30 cellular contexts compared by ENCODE assay signal in the genomic region with DNA sequence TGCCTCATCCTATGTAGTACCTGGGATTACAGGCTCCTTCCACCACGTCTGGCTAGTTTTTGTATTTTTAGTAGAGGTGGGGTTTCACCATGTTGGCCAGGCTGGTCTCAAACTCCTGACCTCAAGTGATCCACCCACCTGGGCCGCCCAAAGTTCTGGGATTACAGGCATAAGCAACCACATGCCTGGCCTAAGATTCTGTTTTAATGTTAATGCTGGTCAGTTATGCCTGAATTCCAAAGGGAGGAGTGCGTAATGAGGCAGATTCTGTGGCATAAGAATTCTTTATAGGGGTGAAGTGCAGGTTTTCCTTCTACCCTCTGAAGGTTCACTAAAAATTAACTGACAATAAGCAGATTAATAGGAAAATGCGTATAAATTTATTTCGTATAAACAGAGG.
"Had no signal": no experiment of that assay in that cellular context is flagged by ENCODE, and none has a peak within 500 bp of the region (broad histone marks: within the 10 kb centered on the region; RNA-seq: fewer than 3 reads in every experiment).

No MANE protein-coding gene starts in this region.

- H3K4me3 Mint-ChIP-seq: activated CD8-positive, alpha-beta T cell treated with anti-CD3 and anti-CD28 coated beads for 36 hours; activated naive CD4-positive, alpha-beta T cell treated with anti-CD3 and anti-CD28 coated beads, Interleukin-2, amount 50 U/mL, for 24 hours; activated naive CD8-positive, alpha-beta T cell treated with anti-CD3 and anti-CD28 coated beads, Interleukin-2, amount 50 U/mL, for 24 hours; activated T-cell treated with anti-CD3 and anti-CD28 coated beads, Interleukin-2, amount 50 U/mL, for 4 hours; activated T-helper 17 cell treated with anti-CD3 and anti-CD28 coated beads, Interleukin-2, amount 50 U/mL, for 72 hours; central memory CD8-positive, alpha-beta T cell; dendritic cell treated with granulocyte-macrophage colony-stimulating factor and Interleukin-4, amounts not matched to agents 40 ng/mL and 50 ng/mL, for 4 days; immature natural killer cell; natural killer cell; neural progenitor cell; stimulated activated naive B cell treated with anti-CD40 and anti-IgM and Interleukin-4, amounts not matched to agents 10 μg/mL and 1 μg/mL and 100 μg/mL, for 72 hours; T-helper 17 cell had no signal

- H3K27ac ChIP-seq: breast epithelium, epithelial cell of prostate, esophagus squamous epithelium, neural progenitor cell, parathyroid adenoma, psoas muscle, right atrium auricular region, tibial nerve had no signal

- H3K27me3 Mint-ChIP-seq: activated CD8-positive, alpha-beta T cell treated with anti-CD3 and anti-CD28 coated beads for 36 hours; activated naive CD4-positive, alpha-beta T cell treated with anti-CD3 and anti-CD28 coated beads, Interleukin-2, amount 50 U/mL, for 24 hours; activated naive CD8-positive, alpha-beta T cell treated with anti-CD3 and anti-CD28 coated beads, Interleukin-2, amount 50 U/mL, for 24 hours; activated T-helper 17 cell treated with anti-CD3 and anti-CD28 coated beads, Interleukin-2, amount 50 U/mL, for 72 hours; central memory CD8-positive, alpha-beta T cell; dendritic cell treated with granulocyte-macrophage colony-stimulating factor and Interleukin-4, amounts not matched to agents 40 ng/mL and 50 ng/mL, for 4 days; stimulated activated naive B cell treated with anti-CD40 and anti-IgM and Interleukin-4, amounts not matched to agents 10 μg/mL and 1 μg/mL and 100 μg/mL, for 72 hours; T-helper 17 cell had no signal

- H3K4me1 Mint-ChIP-seq: activated naive CD4-positive, alpha-beta T cell treated with anti-CD3 and anti-CD28 coated beads, Interleukin-2, amount 50 U/mL, for 24 hours; activated naive CD8-positive, alpha-beta T cell treated with anti-CD3 and anti-CD28 coated beads, Interleukin-2, amount 50 U/mL, for 24 hours; activated T-helper 17 cell treated with anti-CD3 and anti-CD28 coated beads, Interleukin-2, amount 50 U/mL, for 72 hours; central memory CD8-positive, alpha-beta T cell; immature natural killer cell; natural killer cell; neural progenitor cell; stimulated activated naive B cell treated with anti-CD40 and anti-IgM and Interleukin-4, amounts not matched to agents 10 μg/mL and 1 μg/mL and 100 μg/mL, for 72 hours; T-helper 17 cell had no signal

- H3K9me3 ChIP-seq: breast epithelium, esophagus squamous epithelium, psoas muscle, right atrium auricular region, tibial nerve had no signal

- H3K36me3 ChIP-seq: breast epithelium, esophagus squamous epithelium, neural progenitor cell, right atrium auricular region, tibial nerve had no signal

- H3K9ac ChIP-seq: neural progenitor cell, parathyroid adenoma had no signal

- H3K4me1 ChIP-seq: breast epithelium, esophagus squamous epithelium, parathyroid adenoma, psoas muscle, right atrium auricular region, tibial nerve had no signal

- FAIRE-seq: endometrium, kidney had no signal

- H3K27ac Mint-ChIP-seq: activated CD8-positive, alpha-beta T cell treated with anti-CD3 and anti-CD28 coated beads for 36 hours; activated naive CD4-positive, alpha-beta T cell treated with anti-CD3 and anti-CD28 coated beads, Interleukin-2, amount 50 U/mL, for 24 hours; activated naive CD8-positive, alpha-beta T cell treated with anti-CD3 and anti-CD28 coated beads, Interleukin-2, amount 50 U/mL, for 24 hours; activated T-helper 17 cell treated with anti-CD3 and anti-CD28 coated beads, Interleukin-2, amount 50 U/mL, for 72 hours; dendritic cell treated with granulocyte-macrophage colony-stimulating factor and Interleukin-4, amounts not matched to agents 40 ng/mL and 50 ng/mL, for 4 days; immature natural killer cell; natural killer cell; neural progenitor cell; stimulated activated naive B cell treated with anti-CD40 and anti-IgM and Interleukin-4, amounts not matched to agents 10 μg/mL and 1 μg/mL and 100 μg/mL, for 72 hours; T-helper 17 cell had no signal

- H3K36me3 Mint-ChIP-seq: activated naive CD4-positive, alpha-beta T cell treated with anti-CD3 and anti-CD28 coated beads, Interleukin-2, amount 50 U/mL, for 24 hours; immature natural killer cell; natural killer cell; neural progenitor cell; stimulated activated naive B cell treated with anti-CD40 and anti-IgM and Interleukin-4, amounts not matched to agents 10 μg/mL and 1 μg/mL and 100 μg/mL, for 72 hours had no signal

- H3K9me3 Mint-ChIP-seq: neural progenitor cell had no signal

- DNase-seq: activated CD4-positive, alpha-beta T cell treated with anti-CD3 and anti-CD28 coated beads for 1 hour; activated CD4-positive, alpha-beta T cell treated with anti-CD3 and anti-CD28 coated beads, Interleukin-2, amount 50 U/mL, for 1 hour; activated CD8-positive, alpha-beta T cell treated with anti-CD3 and anti-CD28 coated beads for 36 hours; activated gamma-delta T cell treated with Interleukin-2 at 50 U/mL for 16 hours; activated naive CD8-positive, alpha-beta T cell treated with anti-CD3 and anti-CD28 coated beads, Interleukin-2, amount 50 U/mL, for 24 hours; activated T-cell treated with anti-CD3 and anti-CD28 coated beads, Interleukin-2, amount 50 U/mL, for 4 hours; amygdala; esophagus squamous epithelium; foreskin melanocyte; immature natural killer cell; kidney; natural killer cell; occipital lobe; psoas muscle; stimulated activated CD4-positive, alpha-beta T cell treated with anti-CD3 and anti-CD28 coated beads, Interleukin-15, amount 100 ng/mL, for 24 hours; stimulated activated CD4-positive, alpha-beta T cell treated with anti-CD3 and anti-CD28 coated beads, Interleukin-2, amount 100 ng/mL, for 24 hours; stimulated activated naive B cell treated with anti-CD40 and anti-IgM and Interleukin-4, amounts not matched to agents 10 μg/mL and 1 μg/mL and 100 μg/mL, for 72 hours; T-helper 17 cell; T1000 had no signal

- ATAC-seq: activated CD8-positive, alpha-beta T cell treated with anti-CD3 and anti-CD28 coated beads for 36 hours; activated naive CD8-positive, alpha-beta T cell treated with anti-CD3 and anti-CD28 coated beads, Interleukin-2, amount 50 U/mL, for 24 hours; activated T-cell treated with anti-CD3 and anti-CD28 coated beads, Interleukin-2, amount 50 U/mL, for 4 hours; activated T-helper 17 cell treated with anti-CD3 and anti-CD28 coated beads, Interleukin-2, amount 50 U/mL, for 72 hours; natural killer cell; psoas muscle; stimulated activated naive B cell treated with anti-CD40 and anti-IgM and Interleukin-4, amounts not matched to agents 10 μg/mL and 1 μg/mL and 100 μg/mL, for 72 hours; T-helper 17 cell had no signal

- H3K4me3 ChIP-seq: breast epithelium, esophagus squamous epithelium, neural progenitor cell, psoas muscle, right atrium auricular region, tibial nerve had no signal

- H3K27me3 ChIP-seq: breast epithelium, esophagus squamous epithelium, neural progenitor cell, right atrium auricular region, tibial nerve had no signal
